ENCODE assay signal across 1 cellular context in the genomic region with DNA sequence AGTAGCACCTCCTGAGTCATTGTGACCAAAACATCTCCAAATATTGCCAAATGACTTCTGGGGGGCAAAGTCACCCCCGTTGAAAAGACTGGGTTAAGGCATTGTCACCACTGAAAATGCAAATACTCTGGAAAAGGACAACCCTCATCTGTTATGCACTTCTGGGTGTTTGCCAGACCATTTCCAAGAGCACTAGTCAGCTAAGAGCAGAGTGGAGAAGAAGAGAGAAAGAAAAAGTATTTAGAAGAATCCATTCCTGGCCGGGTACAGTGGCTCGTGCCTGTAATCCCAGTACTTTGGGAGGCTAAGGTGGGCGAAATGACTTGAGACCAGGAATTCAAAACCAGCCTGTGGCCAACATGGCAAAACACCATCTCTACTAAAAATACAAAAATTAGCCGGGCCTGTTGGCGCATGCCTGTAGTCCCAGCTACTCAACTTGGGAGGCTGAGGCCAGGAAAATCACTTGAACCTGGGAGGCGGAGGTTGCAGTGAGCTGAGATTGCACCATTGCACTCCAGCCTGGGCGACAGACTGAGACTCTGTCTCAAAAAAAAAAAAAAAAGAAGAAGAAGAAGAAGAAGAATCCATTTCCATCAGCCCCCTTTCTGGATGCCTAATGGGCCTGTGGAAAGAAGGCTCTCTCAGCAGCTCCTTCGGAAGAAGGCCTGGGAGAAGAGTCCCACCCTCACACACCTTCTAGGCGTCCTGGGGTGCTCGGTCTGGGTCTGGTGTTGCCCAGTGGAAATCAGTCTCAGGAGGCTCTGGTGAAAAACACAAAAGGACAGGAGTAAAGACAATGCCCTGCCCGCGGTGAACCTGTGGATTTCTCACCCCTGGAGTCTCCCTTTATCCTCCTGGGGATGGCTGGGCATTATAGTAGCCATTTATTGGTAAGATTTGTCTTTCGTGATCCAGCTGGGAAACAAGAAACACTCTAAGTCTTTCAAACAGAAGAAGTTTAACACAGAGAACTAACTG.
TF ChIP-seq lines count a peak whose summit lies in the region.

No MANE protein-coding gene starts in this region.

TF ChIP-seq in H1, 55 proteins besides CTCF, POLR2A, EP300 and RAD21:
- TF ChIP-seq TAF1 (IDR thresholded peaks at IDR 0.05; ENCODE audit: low read depth, low read length) (no peak), SIX5 (IDR thresholded peaks at IDR 0.05; ENCODE audit: low read depth, low read length) (no peak), KDM1A (IDR thresholded peaks at IDR 0.05; ENCODE audit: borderline replicate concordance, low read length) (no peak), HDAC2 (IDR thresholded peaks at IDR 0.05; ENCODE audit: borderline replicate concordance in 1 of 2, low read depth in 2 of 2, low read length in 2 of 2) (no peak), PHF8 (conservative IDR thresholded peaks at IDR 0.05; ENCODE audit: low read depth, low read length) (no peak), TBP (IDR thresholded peaks at IDR 0.05; ENCODE audit: low read depth, low read length) (no peak), POLR2AphosphoS5 (IDR thresholded peaks at IDR 0.05; ENCODE audit: low read depth, low read length) (no peak), YY1 (IDR thresholded peaks at IDR 0.05; ENCODE audit: low read depth, low read length) (no peak), BACH1 (IDR thresholded peaks at IDR 0.05; ENCODE audit: low read length) (no peak), CBX5 (IDR thresholded peaks at IDR 0.05; ENCODE audit: low read depth, low read length) (no peak), KDM4A (IDR thresholded peaks at IDR 0.05; ENCODE audit: low read depth, low read length, severe bottlenecking) (no peak), CHD1 (IDR thresholded peaks at IDR 0.05; ENCODE audit: low read depth, low read length) (no peak), SAP30 (IDR thresholded peaks at IDR 0.05; ENCODE audit: insufficient read depth, insufficient replicate concordance, low read length) (no peak), NRF1 (IDR thresholded peaks at IDR 0.05; ENCODE audit: low read depth, low read length) (no peak), CTBP2 (IDR thresholded peaks at IDR 0.05; ENCODE audit: borderline replicate concordance, insufficient read depth, insufficient read length, low read length) (no peak), CEBPB (IDR thresholded peaks at IDR 0.05; ENCODE audit: low read depth, low read length) (no peak), GABPA (IDR thresholded peaks at IDR 0.05; ENCODE audit: borderline replicate concordance, insufficient read depth, low read length) (no peak), ZNF274 (IDR thresholded peaks at IDR 0.05; ENCODE audit: borderline replicate concordance, extremely low read depth, low read length) (no peak)
- TF ChIP-seq, protein P1, sequence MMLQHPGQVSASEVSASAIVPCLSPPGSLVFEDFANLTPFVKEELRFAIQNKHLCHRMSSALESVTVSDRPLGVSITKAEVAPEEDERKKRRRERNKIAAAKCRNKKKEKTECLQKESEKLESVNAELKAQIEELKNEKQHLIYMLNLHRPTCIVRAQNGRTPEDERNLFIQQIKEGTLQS (IDR thresholded peaks at IDR 0.05; ENCODE audit: insufficient read depth, low read depth, low read length), result no peak
- TF ChIP-seq, protein P2, sequence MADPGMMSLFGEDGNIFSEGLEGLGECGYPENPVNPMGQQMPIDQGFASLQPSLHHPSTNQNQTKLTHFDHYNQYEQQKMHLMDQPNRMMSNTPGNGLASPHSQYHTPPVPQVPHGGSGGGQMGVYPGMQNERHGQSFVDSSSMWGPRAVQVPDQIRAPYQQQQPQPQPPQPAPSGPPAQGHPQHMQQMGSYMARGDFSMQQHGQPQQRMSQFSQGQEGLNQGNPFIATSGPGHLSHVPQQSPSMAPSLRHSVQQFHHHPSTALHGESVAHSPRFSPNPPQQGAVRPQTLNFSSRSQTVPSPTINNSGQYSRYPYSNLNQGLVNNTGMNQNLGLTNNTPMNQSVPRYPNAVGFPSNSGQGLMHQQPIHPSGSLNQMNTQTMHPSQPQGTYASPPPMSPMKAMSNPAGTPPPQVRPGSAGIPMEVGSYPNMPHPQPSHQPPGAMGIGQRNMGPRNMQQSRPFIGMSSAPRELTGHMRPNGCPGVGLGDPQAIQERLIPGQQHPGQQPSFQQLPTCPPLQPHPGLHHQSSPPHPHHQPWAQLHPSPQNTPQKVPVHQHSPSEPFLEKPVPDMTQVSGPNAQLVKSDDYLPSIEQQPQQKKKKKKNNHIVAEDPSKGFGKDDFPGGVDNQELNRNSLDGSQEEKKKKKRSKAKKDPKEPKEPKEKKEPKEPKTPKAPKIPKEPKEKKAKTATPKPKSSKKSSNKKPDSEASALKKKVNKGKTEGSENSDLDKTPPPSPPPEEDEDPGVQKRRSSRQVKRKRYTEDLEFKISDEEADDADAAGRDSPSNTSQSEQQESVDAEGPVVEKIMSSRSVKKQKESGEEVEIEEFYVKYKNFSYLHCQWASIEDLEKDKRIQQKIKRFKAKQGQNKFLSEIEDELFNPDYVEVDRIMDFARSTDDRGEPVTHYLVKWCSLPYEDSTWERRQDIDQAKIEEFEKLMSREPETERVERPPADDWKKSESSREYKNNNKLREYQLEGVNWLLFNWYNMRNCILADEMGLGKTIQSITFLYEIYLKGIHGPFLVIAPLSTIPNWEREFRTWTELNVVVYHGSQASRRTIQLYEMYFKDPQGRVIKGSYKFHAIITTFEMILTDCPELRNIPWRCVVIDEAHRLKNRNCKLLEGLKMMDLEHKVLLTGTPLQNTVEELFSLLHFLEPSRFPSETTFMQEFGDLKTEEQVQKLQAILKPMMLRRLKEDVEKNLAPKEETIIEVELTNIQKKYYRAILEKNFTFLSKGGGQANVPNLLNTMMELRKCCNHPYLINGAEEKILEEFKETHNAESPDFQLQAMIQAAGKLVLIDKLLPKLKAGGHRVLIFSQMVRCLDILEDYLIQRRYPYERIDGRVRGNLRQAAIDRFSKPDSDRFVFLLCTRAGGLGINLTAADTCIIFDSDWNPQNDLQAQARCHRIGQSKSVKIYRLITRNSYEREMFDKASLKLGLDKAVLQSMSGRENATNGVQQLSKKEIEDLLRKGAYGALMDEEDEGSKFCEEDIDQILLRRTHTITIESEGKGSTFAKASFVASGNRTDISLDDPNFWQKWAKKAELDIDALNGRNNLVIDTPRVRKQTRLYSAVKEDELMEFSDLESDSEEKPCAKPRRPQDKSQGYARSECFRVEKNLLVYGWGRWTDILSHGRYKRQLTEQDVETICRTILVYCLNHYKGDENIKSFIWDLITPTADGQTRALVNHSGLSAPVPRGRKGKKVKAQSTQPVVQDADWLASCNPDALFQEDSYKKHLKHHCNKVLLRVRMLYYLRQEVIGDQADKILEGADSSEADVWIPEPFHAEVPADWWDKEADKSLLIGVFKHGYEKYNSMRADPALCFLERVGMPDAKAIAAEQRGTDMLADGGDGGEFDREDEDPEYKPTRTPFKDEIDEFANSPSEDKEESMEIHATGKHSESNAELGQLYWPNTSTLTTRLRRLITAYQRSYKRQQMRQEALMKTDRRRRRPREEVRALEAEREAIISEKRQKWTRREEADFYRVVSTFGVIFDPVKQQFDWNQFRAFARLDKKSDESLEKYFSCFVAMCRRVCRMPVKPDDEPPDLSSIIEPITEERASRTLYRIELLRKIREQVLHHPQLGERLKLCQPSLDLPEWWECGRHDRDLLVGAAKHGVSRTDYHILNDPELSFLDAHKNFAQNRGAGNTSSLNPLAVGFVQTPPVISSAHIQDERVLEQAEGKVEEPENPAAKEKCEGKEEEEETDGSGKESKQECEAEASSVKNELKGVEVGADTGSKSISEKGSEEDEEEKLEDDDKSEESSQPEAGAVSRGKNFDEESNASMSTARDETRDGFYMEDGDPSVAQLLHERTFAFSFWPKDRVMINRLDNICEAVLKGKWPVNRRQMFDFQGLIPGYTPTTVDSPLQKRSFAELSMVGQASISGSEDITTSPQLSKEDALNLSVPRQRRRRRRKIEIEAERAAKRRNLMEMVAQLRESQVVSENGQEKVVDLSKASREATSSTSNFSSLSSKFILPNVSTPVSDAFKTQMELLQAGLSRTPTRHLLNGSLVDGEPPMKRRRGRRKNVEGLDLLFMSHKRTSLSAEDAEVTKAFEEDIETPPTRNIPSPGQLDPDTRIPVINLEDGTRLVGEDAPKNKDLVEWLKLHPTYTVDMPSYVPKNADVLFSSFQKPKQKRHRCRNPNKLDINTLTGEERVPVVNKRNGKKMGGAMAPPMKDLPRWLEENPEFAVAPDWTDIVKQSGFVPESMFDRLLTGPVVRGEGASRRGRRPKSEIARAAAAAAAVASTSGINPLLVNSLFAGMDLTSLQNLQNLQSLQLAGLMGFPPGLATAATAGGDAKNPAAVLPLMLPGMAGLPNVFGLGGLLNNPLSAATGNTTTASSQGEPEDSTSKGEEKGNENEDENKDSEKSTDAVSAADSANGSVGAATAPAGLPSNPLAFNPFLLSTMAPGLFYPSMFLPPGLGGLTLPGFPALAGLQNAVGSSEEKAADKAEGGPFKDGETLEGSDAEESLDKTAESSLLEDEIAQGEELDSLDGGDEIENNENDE (IDR thresholded peaks at IDR 0.05; ENCODE audit: insufficient replicate concordance, low read length), result no peak
